Comparison of ENCODE assay signal across 9 cellular contexts in genomic region chr4:170025523-170026252, GRCh38. TPM values are rescaled to one million over a fixed set of nuclear protein-coding genes. Genes with fewer than 3 reads are reported as not detected.
DNase-seq lines count a peak whose midpoint lies in the region; ATAC-seq and TF ChIP-seq lines count a peak whose summit lies in the region.
"Had no signal": no experiment of that assay in that cellular context is flagged by ENCODE, and none has a peak within 500 bp of the region (broad histone marks: within the 10 kb centered on the region; RNA-seq: fewer than 3 reads in every experiment).

No MANE protein-coding gene starts in this region.

- peak; percentile 35 for DNase-seq in activated CD4-positive, alpha-beta T cell treated with anti-CD3 and anti-CD28 coated beads for 36 hours
- DNase-seq in activated CD4-positive, alpha-beta T cell treated with anti-CD3 and anti-CD28 coated beads for 1 hour = no peak
- no peak for DNase-seq in astrocyte of the cerebellum (ENCODE audit: low read depth)
- DNase-seq in iPS-NIHi7 (ENCODE audit: extremely low spot score) = peak; percentile 29
- DNase-seq in NCI-H748 treated with DMSO at 0.1 percent for 48 hours (lab: John Stamatoyannopoulos, UW) = no peak
- no peak for DNase-seq in NCI-H774 (lab: John Stamatoyannopoulos, UW)
- DNase-seq in DMS153 (lab: John Stamatoyannopoulos, UW) = no peak
- DNase-seq: DND-41 had no signal

- no peaks in the 10 kb centered on the region for H3K27me3 ChIP-seq in skeletal muscle tissue (ENCODE audit: control insufficient read depth in 3 of 3, insufficient read depth in 3 of 3, low read length in 3 of 3)

- H3K9me3 ChIP-seq in skeletal muscle tissue (ENCODE audit: control insufficient read depth in 3 of 3, low read length in 3 of 3) = no peaks in the 10 kb centered on the region

- TF ChIP-seq CTCF in astrocyte of the cerebellum (IDR thresholded peaks at IDR 0.05; ENCODE audit: low read depth, low read length, missing control alignments) = no peak

- H3K9ac ChIP-seq in skeletal muscle tissue (ENCODE audit: low read depth in 1 of 3, low read length in 3 of 3) = peak overlapping the region; percentile 71 to 77 (median 73)

- no peaks in the 10 kb centered on the region for H3K36me3 ChIP-seq in skeletal muscle tissue (ENCODE audit: control insufficient read depth in 3 of 3, insufficient read depth in 3 of 3, low read length in 3 of 3)

- H3K27me3 Mint-ChIP-seq in activated CD4-positive, alpha-beta T cell treated with anti-CD3 and anti-CD28 coated beads for 36 hours = peaks cover 15% of the 10 kb centered on the region

- in situ Hi-C loops in astrocyte of the cerebellum (cut with HindIII; ENCODE audit: low sequenced_read_pairs) = loop anchor here (25.0 kb wide), 1 partner anchor 213 kb away; no protein-coding TSS in a partner anchor

- peak overlapping the region; percentile 29 for H3K27ac Mint-ChIP-seq in activated CD4-positive, alpha-beta T cell treated with anti-CD3 and anti-CD28 coated beads for 36 hours

- CTCF ChIA-PET in activated CD4-positive, alpha-beta T cell treated with anti-CD3 and anti-CD28 coated beads for 36 hours (lab: Charles Lee) = interaction anchor here (1.0 to 1.8 kb wide), 2 partner anchors 16 to 413 kb away, joined by 3 to 4 read pairs; no protein-coding TSS in a partner anchor

- peak overlapping the region; percentile 71 for H3K4me3 Mint-ChIP-seq in activated CD4-positive, alpha-beta T cell treated with anti-CD3 and anti-CD28 coated beads for 36 hours

- peaks cover 7 to 12% (median 8%) of the 10 kb centered on the region in 3 donors for H3K4me1 ChIP-seq in skeletal muscle tissue (ENCODE audit: control insufficient read depth in 3 of 3, insufficient read depth in 3 of 3, low read length in 3 of 3)

- H3K9me3 Mint-ChIP-seq in activated CD4-positive, alpha-beta T cell treated with anti-CD3 and anti-CD28 coated beads for 36 hours (ENCODE audit: low read depth) = no peaks in the 10 kb centered on the region

- H3K27ac ChIP-seq in skeletal muscle tissue (ENCODE audit: low read depth, low read length) = peak overlapping the region; percentile 47

- intact Hi-C loops in activated CD4-positive, alpha-beta T cell treated with anti-CD3 and anti-CD28 coated beads for 36 hours (cut with DNase I, micrococcal nuclease) = loop anchor here (1.0 to 5.0 kb wide), 6 partner anchors 65 to 1017 kb away; partner anchors contain the start of gene NEK1 (in 2 of the 2)

- H3K4me1 Mint-ChIP-seq in activated CD4-positive, alpha-beta T cell treated with anti-CD3 and anti-CD28 coated beads for 36 hours = peaks cover 10% of the 10 kb centered on the region

- POLR2A ChIA-PET in activated CD4-positive, alpha-beta T cell treated with anti-CD3 and anti-CD28 coated beads for 36 hours (lab: Charles Lee) = no interaction called here

- peaks cover 3% of the 10 kb centered on the region for H3K36me3 Mint-ChIP-seq in activated CD4-positive, alpha-beta T cell treated with anti-CD3 and anti-CD28 coated beads for 36 hours (ENCODE audit: low read depth)

- H3K4me3 ChIP-seq in astrocyte of the cerebellum (ENCODE audit: low read depth, low read length) (peak overlapping the region; percentile 84), skeletal muscle tissue (ENCODE audit: low read length in 3 of 3) (peak overlapping the region; percentile 79 to 97 (median 89))

- no peak for ATAC-seq in activated CD4-positive, alpha-beta T cell treated with anti-CD3 and anti-CD28 coated beads for 36 hours

RNA-seq across cellular contexts. Expression of gene MFAP3L, which starts 0.5 kb away (rescaled TPM):
- total RNA-seq in activated CD4-positive, alpha-beta T cell treated with anti-CD3 and anti-CD28 coated beads for 36 hours = under 1 TPM; 0.53 to 0.85 TPM
- total RNA-seq in skeletal muscle tissue = 1.6 TPM

Comparison
In these comparisons a context has a peak if more than half of its experiments do, and no peak if none do; other contexts are left out.
1. DNase-seq: peak in activated CD4-positive, alpha-beta T cell treated with anti-CD3 and anti-CD28 coated beads for 36 hours (single experiment) and iPS-NIHi7 (single experiment); none in activated CD4-positive, alpha-beta T cell treated with anti-CD3 and anti-CD28 coated beads for 1 hour (single experiment), astrocyte of the cerebellum (single experiment), NCI-H748 treated with DMSO at 0.1 percent for 48 hours (single experiment), NCI-H774 (single experiment) and DMS153 (single experiment).